Comparison of ENCODE assay signal across 22 cellular contexts in genomic region chr19:13637664-13638063, GRCh38.
DNase-seq lines count a peak whose midpoint lies in the region; ATAC-seq and TF ChIP-seq lines count a peak whose summit lies in the region.
"Had no signal": no experiment of that assay in that cellular context is flagged by ENCODE, and none has a peak within 500 bp of the region (broad histone marks: within the 10 kb centered on the region; RNA-seq: fewer than 3 reads in every experiment).

No MANE protein-coding gene starts in this region.

- no peak overlapping the region for H3K27ac Mint-ChIP-seq in activated CD8-positive, alpha-beta T cell treated with anti-CD3 and anti-CD28 coated beads for 36 hours
- no peak overlapping the region for H3K27ac Mint-ChIP-seq in activated CD8-positive, alpha-beta T cell treated with anti-CD3 and anti-CD28 coated beads, Interleukin-2, amount 10 ng/mL, durations not matched to agents 7 days and 5 days
- H3K27ac Mint-ChIP-seq: CD4-positive, alpha-beta T cell; natural killer cell treated with Interleukin-12 subunit alpha and Interleukin-12 subunit beta and Interleukin-15 and Interleukin-18, amount 100 ng/mL, for 72 hours; progenitor cell of endocrine pancreas had no signal

- H3K9me3 Mint-ChIP-seq in activated CD8-positive, alpha-beta T cell treated with anti-CD3 and anti-CD28 coated beads for 36 hours, result no peaks in the 10 kb centered on the region
- no peaks in the 10 kb centered on the region for H3K9me3 Mint-ChIP-seq in activated CD8-positive, alpha-beta T cell treated with anti-CD3 and anti-CD28 coated beads, Interleukin-2, amount 10 ng/mL, durations not matched to agents 7 days and 5 days (ENCODE audit: insufficient read depth)
- H3K9me3 Mint-ChIP-seq: natural killer cell treated with Interleukin-12 subunit alpha and Interleukin-12 subunit beta and Interleukin-15 and Interleukin-18, amount 100 ng/mL, for 72 hours had no signal

- ATAC-seq in activated CD8-positive, alpha-beta T cell treated with anti-CD3 and anti-CD28 coated beads for 36 hours, result peak; percentile 49
- ATAC-seq in activated CD8-positive, alpha-beta T cell treated with anti-CD3 and anti-CD28 coated beads, Interleukin-2, amount 10 ng/mL, durations not matched to agents 7 days and 5 days, result no peak
- ATAC-seq in GM18870 (IDR thresholded peaks at IDR 0.05; ENCODE audit: unreplicated experiment), result no peak
- ATAC-seq: gastrocnemius medialis; natural killer cell treated with Interleukin-12 subunit alpha and Interleukin-12 subunit beta and Interleukin-15 and Interleukin-18, amount 100 ng/mL, for 72 hours had no signal

- POLR2A ChIA-PET in activated CD8-positive, alpha-beta T cell treated with anti-CD3 and anti-CD28 coated beads for 36 hours (lab: Charles Lee), result no interaction called here
- POLR2A ChIA-PET in activated CD8-positive, alpha-beta T cell treated with anti-CD3 and anti-CD28 coated beads, Interleukin-2, amount 10 ng/mL, durations not matched to agents 7 days and 5 days (lab: Charles Lee), result no interaction called here

- CTCF ChIA-PET in activated CD8-positive, alpha-beta T cell treated with anti-CD3 and anti-CD28 coated beads for 36 hours (lab: Charles Lee), result no interaction called here
- CTCF ChIA-PET in activated CD8-positive, alpha-beta T cell treated with anti-CD3 and anti-CD28 coated beads, Interleukin-2, amount 10 ng/mL, durations not matched to agents 7 days and 5 days (lab: Charles Lee), result no interaction called here

- no peak for TF ChIP-seq CTCF in activated CD8-positive, alpha-beta T cell treated with anti-CD3 and anti-CD28 coated beads for 36 hours (IDR thresholded peaks at IDR 0.05)

- no peaks in the 10 kb centered on the region for H3K36me3 Mint-ChIP-seq in activated CD8-positive, alpha-beta T cell treated with anti-CD3 and anti-CD28 coated beads for 36 hours (ENCODE audit: low read depth)
- H3K36me3 Mint-ChIP-seq in activated CD8-positive, alpha-beta T cell treated with anti-CD3 and anti-CD28 coated beads, Interleukin-2, amount 10 ng/mL, durations not matched to agents 7 days and 5 days (ENCODE audit: low read depth), result no peaks in the 10 kb centered on the region
- H3K36me3 Mint-ChIP-seq: natural killer cell treated with Interleukin-12 subunit alpha and Interleukin-12 subunit beta and Interleukin-15 and Interleukin-18, amount 100 ng/mL, for 72 hours had no signal

- peaks cover 2% of the 10 kb centered on the region for H3K4me1 Mint-ChIP-seq in activated CD8-positive, alpha-beta T cell treated with anti-CD3 and anti-CD28 coated beads for 36 hours (ENCODE audit: low read depth)
- no peaks in the 10 kb centered on the region for H3K4me1 Mint-ChIP-seq in activated CD8-positive, alpha-beta T cell treated with anti-CD3 and anti-CD28 coated beads, Interleukin-2, amount 10 ng/mL, durations not matched to agents 7 days and 5 days (ENCODE audit: low read depth)

- H3K27me3 Mint-ChIP-seq in activated CD8-positive, alpha-beta T cell treated with anti-CD3 and anti-CD28 coated beads for 36 hours, result peaks cover 19% of the 10 kb centered on the region
- peaks cover 2% of the 10 kb centered on the region for H3K27me3 Mint-ChIP-seq in activated CD8-positive, alpha-beta T cell treated with anti-CD3 and anti-CD28 coated beads, Interleukin-2, amount 10 ng/mL, durations not matched to agents 7 days and 5 days (ENCODE audit: low read depth)

- intact Hi-C loops in activated CD8-positive, alpha-beta T cell treated with anti-CD3 and anti-CD28 coated beads for 36 hours (cut with micrococcal nuclease), result no loop called here

- H3K4me3 Mint-ChIP-seq in activated CD8-positive, alpha-beta T cell treated with anti-CD3 and anti-CD28 coated beads for 36 hours, result no peak overlapping the region
- no peak overlapping the region for H3K4me3 Mint-ChIP-seq in activated CD8-positive, alpha-beta T cell treated with anti-CD3 and anti-CD28 coated beads, Interleukin-2, amount 10 ng/mL, durations not matched to agents 7 days and 5 days
- H3K4me3 Mint-ChIP-seq: CD4-positive, alpha-beta T cell; natural killer cell treated with Interleukin-12 subunit alpha and Interleukin-12 subunit beta and Interleukin-15 and Interleukin-18, amount 100 ng/mL, for 72 hours had no signal

- peak; percentile 7 for DNase-seq in activated CD8-positive, alpha-beta T cell treated with anti-CD3 and anti-CD28 coated beads for 36 hours
- DNase-seq in activated CD8-positive, alpha-beta T cell treated with anti-CD3 and anti-CD28 coated beads, Interleukin-2, amount 10 ng/mL, durations not matched to agents 7 days and 5 days, result no peak
- DNase-seq in HCEC 1CT, result peak; percentile 72
- DNase-seq in T1000 (lab: John Stamatoyannopoulos, UW), result peak; percentile 89
- peak; percentile 9 for DNase-seq in mesenteric fat pad (ENCODE audit: low spot score)
- no peak for DNase-seq in HuH-7 (ENCODE audit: low spot score)
- DNase-seq in activated naive CD4-positive, alpha-beta T cell treated with anti-CD3 and anti-CD28 coated beads, Interleukin-2, amount 50 U/mL, for 16 hours, result no peak
- DNase-seq: ACHN; CD4-positive, alpha-beta T cell; DND-41; gastrocnemius medialis; KBM-7; kidney glomerular epithelial cell; NCI-H1048; NCI-H2029 treated with DMSO at 0.1 percent for 48 hours; NCI-H510A treated with DMSO at 0.1 percent for 48 hours; SHP77; stimulated activated CD4-positive, alpha-beta T cell treated with anti-CD3 and anti-CD28 coated beads, Interleukin-4, amount 100 ng/mL, for 1 hour; T-helper 1 cell had no signal

Comparison
In these comparisons a context has a peak if more than half of its experiments do, and no peak if none do; other contexts are left out.
1. DNase-seq: peak in activated CD8-positive, alpha-beta T cell treated with anti-CD3 and anti-CD28 coated beads for 36 hours (single experiment), HCEC 1CT (single experiment), T1000 (single experiment) and mesenteric fat pad (single experiment); none in activated CD8-positive, alpha-beta T cell treated with anti-CD3 and anti-CD28 coated beads, Interleukin-2, amount 10 ng/mL, durations not matched to agents 7 days and 5 days (single experiment), HuH-7 (single experiment) and activated naive CD4-positive, alpha-beta T cell treated with anti-CD3 and anti-CD28 coated beads, Interleukin-2, amount 50 U/mL, for 16 hours (single experiment).